ENCODE assay signal across 11 cellular contexts in the genomic region with DNA sequence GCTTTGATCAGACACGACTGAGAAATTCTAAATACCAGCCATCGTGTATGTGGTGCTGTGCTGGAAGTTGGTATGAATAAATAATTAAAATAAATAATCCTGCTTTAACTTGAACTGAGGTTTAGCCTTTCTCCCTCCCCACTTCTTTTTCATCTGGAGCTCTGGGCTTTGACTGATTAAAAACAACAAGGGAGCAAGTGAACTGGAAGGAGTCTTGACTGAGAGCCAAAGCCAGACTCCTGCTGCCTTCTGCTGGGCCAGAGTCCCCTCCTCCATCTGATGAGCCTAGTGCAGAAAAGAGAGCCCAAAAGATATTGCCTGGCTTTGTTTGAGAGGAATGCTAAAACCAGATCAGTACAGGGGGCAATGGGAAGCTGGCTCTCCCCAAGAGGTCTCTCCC.
DNase-seq lines count a peak whose midpoint lies in the region; ATAC-seq and TF ChIP-seq lines count a peak whose summit lies in the region.
"Had no signal": no experiment of that assay in that cellular context is flagged by ENCODE, and none has a peak within 500 bp of the region (broad histone marks: within the 10 kb centered on the region; RNA-seq: fewer than 3 reads in every experiment).

No MANE protein-coding gene starts in this region.

- H3K4me2 ChIP-seq in MM.1S (ENCODE audit: low read depth, low read length) (peak overlapping the region; percentile 17), PC-3 (ENCODE audit: low read length) (no peak overlapping the region)
- H3K4me2 ChIP-seq: KMS-11 had no signal

- no peaks in the 10 kb centered on the region for H4K20me1 ChIP-seq in MM.1S (ENCODE audit: insufficient read depth, low read length)
- H4K20me1 ChIP-seq in PC-3 (ENCODE audit: low read length) = no peaks in the 10 kb centered on the region

- peak; percentile 94 for DNase-seq in DMS 273 (lab: John Stamatoyannopoulos, UW; ENCODE audit: unreplicated experiment)
- DNase-seq in MM.1S = no peak
- peak; percentile 47 for DNase-seq in glomerular visceral epithelial cell (ENCODE audit: extremely low spot score)
- no peak for DNase-seq in BE2C
- no peak for DNase-seq in lower lobe of right lung
- no peak for DNase-seq in PC-3
- DNase-seq: T-cell had no signal

- no peak overlapping the region for H3K9ac ChIP-seq in MM.1S (ENCODE audit: low read length)
- no peak overlapping the region for H3K9ac ChIP-seq in PC-3 (ENCODE audit: low read length)
- H3K9ac ChIP-seq: KMS-11 had no signal

- peaks cover 31% of the 10 kb centered on the region for H3K4me1 ChIP-seq in MM.1S (ENCODE audit: low read length)
- H3K4me1 ChIP-seq in BE2C = no peaks in the 10 kb centered on the region
- no peaks in the 10 kb centered on the region for H3K4me1 ChIP-seq in lower lobe of right lung
- peaks cover 11% of the 10 kb centered on the region for H3K4me1 ChIP-seq in PC-3 (ENCODE audit: insufficient read depth, low read length)

- H3K27ac ChIP-seq in MM.1S (ENCODE audit: low read length) (peak overlapping the region; percentile 7; the same call in 1 of the 2 replicates), lower lobe of right lung (no peak overlapping the region), PC-3 (ENCODE audit: low read length) (no peak overlapping the region)
- H3K27ac ChIP-seq: KMS-11 had no signal

- POLR2A ChIA-PET in PC-3 (lab: Charles Lee; ENCODE audit: unreplicated experiment) = no interaction called here

- intact Hi-C loops in lower lobe of right lung (cut with DNase I) = no loop called here
- intact Hi-C loops in PC-3 (cut with micrococcal nuclease) = no loop called here

- H3K4me3 ChIP-seq in MM.1S (ENCODE audit: low read length) = 0 out of 2 replicates have a peak overlapping the region, but pooled peaks have one; percentile 3
- H3K4me3 ChIP-seq in BE2C (ENCODE audit: low read depth, low read length) = no peak overlapping the region
- no peak overlapping the region for H3K4me3 ChIP-seq in lower lobe of right lung
- H3K4me3 ChIP-seq in PC-3 (ENCODE audit: low read length) = no peak overlapping the region

- peak; percentile 4 for ATAC-seq in GM21576 (IDR thresholded peaks at IDR 0.05; ENCODE audit: unreplicated experiment)
- no peak for ATAC-seq in GM18858 (IDR thresholded peaks at IDR 0.05; ENCODE audit: unreplicated experiment)
- no peak for ATAC-seq in lower lobe of right lung
- no peak for ATAC-seq in PC-3
- ATAC-seq: HCT116, T-cell had no signal

- no peaks in the 10 kb centered on the region for H3K9me3 ChIP-seq in MM.1S (replicated peaks; ENCODE audit: insufficient read depth, low read length)
- no peaks in the 10 kb centered on the region for H3K9me3 ChIP-seq in BE2C
- no peaks in the 10 kb centered on the region for H3K9me3 ChIP-seq in lower lobe of right lung
- H3K9me3 ChIP-seq in PC-3 (ENCODE audit: low read length) = no peaks in the 10 kb centered on the region

- no TSS peak for BruUV-seq in PC-3 (replicated peaks; lab: Mats Ljungman, UMichigan)

- H3K9me2 ChIP-seq in MM.1S (replicated peaks; ENCODE audit: insufficient read depth, low read length) (no peaks in the 10 kb centered on the region), PC-3 (replicated peaks; ENCODE audit: low read length) (no peaks in the 10 kb centered on the region)

- TF ChIP-seq CTCF in MM.1S (IDR thresholded peaks at IDR 0.05; ENCODE audit: low read length) (no peak), BE2C (IDR thresholded peaks at IDR 0.05; ENCODE audit: low read depth, low read length) (no peak), lower lobe of right lung (IDR thresholded peaks at IDR 0.05) (no peak), PC-3 (conservative IDR thresholded peaks at IDR 0.05; ENCODE audit: low read depth, low read length) (no peak)

- H3K79me2 ChIP-seq in MM.1S (ENCODE audit: low read length) = no peaks in the 10 kb centered on the region
- H3K79me2 ChIP-seq in PC-3 (ENCODE audit: low read length) = no peaks in the 10 kb centered on the region

- peak overlapping the region; percentile 21 for H2AFZ ChIP-seq in MM.1S (ENCODE audit: low read length)
- no peak overlapping the region for H2AFZ ChIP-seq in PC-3 (ENCODE audit: low read length)

- H3K36me3 ChIP-seq in MM.1S (replicated peaks; ENCODE audit: insufficient read depth, low read length) (no peaks in the 10 kb centered on the region), BE2C (no peaks in the 10 kb centered on the region), lower lobe of right lung (no peaks in the 10 kb centered on the region), PC-3 (ENCODE audit: low read depth, low read length) (no peaks in the 10 kb centered on the region)

- H3K27me3 ChIP-seq in MM.1S (replicated peaks; ENCODE audit: insufficient read depth, low read length) (no peaks in the 10 kb centered on the region), BE2C (no peaks in the 10 kb centered on the region), lower lobe of right lung (ENCODE audit: low read depth) (no peaks in the 10 kb centered on the region), PC-3 (ENCODE audit: low read length) (no peaks in the 10 kb centered on the region)

- H3F3A ChIP-seq in MM.1S (ENCODE audit: insufficient read depth, low read length) (no peaks in the 10 kb centered on the region), PC-3 (ENCODE audit: low read length, unreplicated experiment) (no peaks in the 10 kb centered on the region)

- CTCF ChIA-PET in PC-3 (lab: Charles Lee) = interaction anchor here (0.6 kb wide), 1 partner anchor 111 kb away, joined by 7 read pairs; no protein-coding TSS in a partner anchor

Comparison
In these comparisons a context has a peak if more than half of its experiments do, and no peak if none do; other contexts are left out.
1. DNase-seq: peak in DMS 273 (single experiment) and glomerular visceral epithelial cell (single experiment); none in MM.1S (single experiment), BE2C (single experiment), lower lobe of right lung (single experiment) and PC-3 (single experiment).